In the genomic region with DNA sequence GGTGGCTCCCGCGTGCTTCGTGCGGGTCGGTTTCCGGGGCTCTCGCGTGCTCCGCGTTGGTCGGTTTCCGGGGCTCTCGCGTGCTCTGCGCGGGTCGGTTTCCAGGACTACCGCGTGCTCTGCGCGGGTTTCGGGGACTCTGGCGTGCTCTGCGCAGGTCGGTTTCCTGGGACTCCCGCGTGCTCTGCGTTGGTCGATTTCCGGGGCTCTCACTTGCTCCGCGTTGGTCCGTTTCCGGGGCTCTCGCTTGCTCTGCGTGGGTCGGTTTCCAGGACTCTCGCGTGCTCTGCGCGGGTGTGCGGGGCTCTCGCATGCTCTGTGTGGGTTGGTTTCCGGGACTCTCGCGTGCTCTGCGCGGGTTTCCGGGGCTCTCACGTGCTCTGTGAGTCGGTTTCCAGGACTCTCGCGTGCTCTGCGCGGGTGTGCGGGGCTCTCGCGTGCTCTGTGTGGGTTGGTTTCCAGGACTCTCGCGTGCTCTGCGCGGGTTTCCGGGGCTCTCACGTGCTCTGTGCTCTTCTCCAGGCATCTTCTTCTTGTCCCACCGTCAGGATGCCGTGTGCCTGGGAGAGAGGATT, we compare ENCODE assay signal across 30 cellular contexts.
"Had no signal": no experiment of that assay in that cellular context is flagged by ENCODE, and none has a peak within 500 bp of the region (broad histone marks: within the 10 kb centered on the region; RNA-seq: fewer than 3 reads in every experiment).

No MANE protein-coding gene starts in this region.

- H3K4me1 Mint-ChIP-seq: stimulated activated naive CD8-positive, alpha-beta T cell treated with anti-CD3 and anti-CD28 coated beads, Interleukin-15, amount 100 ng/mL, for 72 hours had no signal

- H3K36me3 Mint-ChIP-seq: naive B cell; natural killer cell treated with Interleukin-12 subunit alpha and Interleukin-12 subunit beta and Interleukin-15 and Interleukin-18, amount 100 ng/mL, for 72 hours had no signal

- H3K4me1 ChIP-seq: foreskin keratinocyte, pancreas, right lobe of liver, thyroid gland had no signal

- H3K4me2 ChIP-seq: hepatocyte had no signal

- H3K9me3 Mint-ChIP-seq: memory B cell; natural killer cell treated with Interleukin-12 subunit alpha and Interleukin-12 subunit beta and Interleukin-15 and Interleukin-18, amount 100 ng/mL, for 72 hours; stimulated activated naive CD8-positive, alpha-beta T cell treated with anti-CD3 and anti-CD28 coated beads, Interleukin-15, amount 100 ng/mL, for 72 hours had no signal

- H3K27me3 ChIP-seq: hepatocyte, pancreas, right lobe of liver, thyroid gland, vagina had no signal

- ATAC-seq: foreskin keratinocyte; gastroesophageal sphincter; heart left ventricle; left colon; left ventricle myocardium superior; mucosa of descending colon; natural killer cell treated with Interleukin-12 subunit alpha and Interleukin-12 subunit beta and Interleukin-15 and Interleukin-18, amount 100 ng/mL, for 72 hours; pancreas; right lobe of liver; stimulated activated naive CD8-positive, alpha-beta T cell treated with anti-CD3 and anti-CD28 coated beads, Interleukin-15, amount 100 ng/mL, for 72 hours had no signal

- H3K36me3 ChIP-seq: esophagus muscularis mucosa, gastroesophageal sphincter, heart left ventricle, pancreas, right lobe of liver, suprapubic skin, thyroid gland, vagina had no signal

- H3K27ac Mint-ChIP-seq: memory B cell; naive B cell; natural killer cell treated with Interleukin-12 subunit alpha and Interleukin-12 subunit beta and Interleukin-15 and Interleukin-18, amount 100 ng/mL, for 72 hours; stimulated activated naive CD8-positive, alpha-beta T cell treated with anti-CD3 and anti-CD28 coated beads, Interleukin-15, amount 100 ng/mL, for 72 hours had no signal

- DNase-seq: dermis blood vessel endothelial cell; effector memory CD4-positive, alpha-beta T cell; foreskin keratinocyte; left colon; left ventricle myocardium superior; naive B cell; occipital lobe; pancreas; small intestine; stimulated activated CD4-positive, alpha-beta T cell treated with anti-CD3 and anti-CD28 coated beads, Interleukin-12 subunit alpha, Interleukin-12 subunit beta, amount 100 ng/mL, for 4 hours; stimulated activated CD4-positive, alpha-beta T cell treated with anti-CD3 and anti-CD28 coated beads, Interleukin-1b, Interleukin-23, amount 100 ng/mL, for 48 hours; stimulated activated CD4-positive, alpha-beta T cell treated with anti-CD3 and anti-CD28 coated beads, Interleukin-4, amount 100 ng/mL, for 1 hour; stimulated activated CD8-positive, alpha-beta memory T cell treated with anti-CD3 and anti-CD28 coated beads, Interleukin-4, amount 100 ng/mL, for 48 hours; stimulated activated naive CD4-positive, alpha-beta T cell; stimulated activated naive CD8-positive, alpha-beta T cell treated with anti-CD3 and anti-CD28 coated beads, Interleukin-15, amount 100 ng/mL, for 72 hours; thyroid gland; trophoblast cell had no signal

- H3K4me3 ChIP-seq: coronary artery, esophagus muscularis mucosa, gastroesophageal sphincter, heart left ventricle, hepatocyte, lung, mucosa of descending colon, pancreas, right lobe of liver, suprapubic skin, thyroid gland, vagina had no signal

- H3K9me3 ChIP-seq: esophagus muscularis mucosa, mucosa of descending colon, pancreas, right lobe of liver, suprapubic skin, thyroid gland, vagina had no signal

- H2AFZ ChIP-seq: hepatocyte had no signal

- H3K27ac ChIP-seq: coronary artery, esophagus muscularis mucosa, foreskin keratinocyte, gastroesophageal sphincter, heart left ventricle, hepatocyte, pancreas, right lobe of liver, suprapubic skin, thyroid gland, vagina had no signal

- H3K79me2 ChIP-seq: hepatocyte had no signal

- H3K4me3 Mint-ChIP-seq: memory B cell; naive B cell; natural killer cell treated with Interleukin-12 subunit alpha and Interleukin-12 subunit beta and Interleukin-15 and Interleukin-18, amount 100 ng/mL, for 72 hours; stimulated activated naive CD8-positive, alpha-beta T cell treated with anti-CD3 and anti-CD28 coated beads, Interleukin-15, amount 100 ng/mL, for 72 hours had no signal

- FAIRE-seq: endothelial cell of umbilical vein, pancreas, small intestine had no signal
